Comparison of ENCODE assay signal across 13 cellular contexts in the genomic region with DNA sequence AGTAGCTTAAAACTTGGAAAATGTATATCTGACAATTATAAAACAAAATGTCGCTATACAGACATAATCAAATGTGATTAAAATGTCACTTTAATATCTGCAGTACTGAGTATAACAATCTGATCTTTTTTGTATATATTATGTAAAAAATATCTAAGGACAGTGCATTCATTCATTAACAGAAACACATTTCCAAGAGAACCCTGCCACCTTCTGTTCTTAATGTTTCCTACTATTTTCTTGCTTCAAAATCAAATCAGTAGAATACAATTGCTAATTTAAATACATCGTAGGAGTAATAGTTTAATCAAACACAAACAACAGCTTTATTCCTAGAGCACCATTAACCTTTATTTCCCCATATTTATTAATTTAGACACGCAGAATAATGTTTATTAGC.
DNase-seq lines count a peak whose midpoint lies in the region; ATAC-seq lines count a peak whose summit lies in the region.
"Had no signal": no experiment of that assay in that cellular context is flagged by ENCODE, and none has a peak within 500 bp of the region (broad histone marks: within the 10 kb centered on the region; RNA-seq: fewer than 3 reads in every experiment).

No MANE protein-coding gene starts in this region.

- no peaks in the 10 kb centered on the region for H3K27me3 Mint-ChIP-seq in memory B cell
- H3K27me3 Mint-ChIP-seq: activated B cell treated with CpG ODN at 0.5 μM for 24 hours had no signal

- no peak overlapping the region for H3K27ac Mint-ChIP-seq in memory B cell
- H3K27ac Mint-ChIP-seq: activated B cell treated with CpG ODN at 0.5 μM for 24 hours had no signal

- H3K4me1 Mint-ChIP-seq in memory B cell = no peaks in the 10 kb centered on the region
- H3K4me1 Mint-ChIP-seq: activated B cell treated with CpG ODN at 0.5 μM for 24 hours had no signal

- DNase-seq in COLO829 (ENCODE audit: low spot score) = peak; percentile 3
- peak; percentile 7 for DNase-seq in astrocyte of the hippocampus (ENCODE audit: low read depth, low spot score)
- no peak for DNase-seq in memory B cell (ENCODE audit: low spot score in 2 of 2)
- no peak for DNase-seq in left lobe of liver (ENCODE audit: low spot score)
- DNase-seq: activated B cell treated with CpG ODN at 0.5 μM for 24 hours, activated gamma-delta T cell treated with Interleukin-2 at 50 U/mL for 16 hours, DMS153, NCI-H146, upper lobe of left lung had no signal

- H3K4me3 Mint-ChIP-seq in memory B cell = no peak overlapping the region
- H3K4me3 Mint-ChIP-seq: activated B cell treated with CpG ODN at 0.5 μM for 24 hours had no signal

- ATAC-seq in HG03342 (IDR thresholded peaks at IDR 0.05; ENCODE audit: unreplicated experiment) (peak; percentile 45), memory B cell (ENCODE audit: low read depth) (peak; percentile 44), GM18858 (IDR thresholded peaks at IDR 0.05; ENCODE audit: unreplicated experiment) (no peak), HG03378 (IDR thresholded peaks at IDR 0.05; ENCODE audit: unreplicated experiment) (no peak), GM21360 (IDR thresholded peaks at IDR 0.05; ENCODE audit: unreplicated experiment) (no peak), left lobe of liver (no peak)

- H3K9me3 Mint-ChIP-seq in memory B cell = no peaks in the 10 kb centered on the region
- H3K9me3 Mint-ChIP-seq: activated B cell treated with CpG ODN at 0.5 μM for 24 hours had no signal

- H3K36me3 Mint-ChIP-seq in memory B cell = no peaks in the 10 kb centered on the region

Comparison
In these comparisons a context has a peak if more than half of its experiments do, and no peak if none do; other contexts are left out.
1. DNase-seq: peak in COLO829 (single experiment) and astrocyte of the hippocampus (single experiment); none in memory B cell (0 of 2) and left lobe of liver (single experiment).
2. ATAC-seq: peak in HG03342 (single experiment) and memory B cell (single experiment); none in GM18858 (single experiment), HG03378 (single experiment), GM21360 (single experiment) and left lobe of liver (single experiment).